Comparison of ENCODE assay signal across 8 cellular contexts in the genomic region with DNA sequence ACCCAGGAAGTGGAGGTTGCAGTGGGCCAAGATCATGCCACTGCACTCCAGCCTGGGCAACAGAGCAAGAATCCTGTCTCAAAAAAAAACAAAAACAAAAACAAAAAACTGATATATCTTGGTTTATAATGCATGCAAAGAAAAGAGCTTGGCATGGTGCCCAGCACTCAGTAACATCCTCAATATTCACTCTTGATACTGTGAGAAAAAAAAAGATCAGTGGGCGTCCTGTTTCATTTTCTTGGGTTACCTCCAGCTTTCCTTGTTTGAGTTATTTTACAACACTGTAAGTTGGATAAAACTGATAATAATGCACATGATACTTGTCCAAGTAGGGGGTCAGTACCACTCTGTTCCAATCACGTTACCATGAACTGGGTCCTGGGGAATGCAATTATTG.
"Had no signal": no experiment of that assay in that cellular context is flagged by ENCODE, and none has a peak within 500 bp of the region (broad histone marks: within the 10 kb centered on the region; RNA-seq: fewer than 3 reads in every experiment).

No MANE protein-coding gene starts in this region.

- H3K4me3 ChIP-seq: adrenal gland, body of pancreas, Peyer's patch had no signal

- DNase-seq: activated gamma-delta T cell; cortex of kidney; NK-92 treated with Interleukin-12 subunit alpha and Interleukin-12 subunit beta, amount 100 ng/mL, for 24 hours; SIG-M5 had no signal

- FAIRE-seq: bronchial epithelial cell had no signal

- H3K27me3 ChIP-seq: adrenal gland, body of pancreas, Peyer's patch had no signal

- H3K27ac ChIP-seq: adrenal gland, body of pancreas, Peyer's patch had no signal

- H3K9me3 ChIP-seq: adrenal gland, body of pancreas, Peyer's patch had no signal

- H3K36me3 ChIP-seq: adrenal gland, Peyer's patch had no signal
